Comparison of ENCODE assay signal across 18 cellular contexts in genomic region chr5:142696379-142696778, GRCh38. TPM values are rescaled to one million over a fixed set of nuclear protein-coding genes. Genes with fewer than 3 reads are reported as not detected.
A peak's percentile ranks its signal among the peaks of the same experiment; 100 is the strongest.
DNase-seq lines count a peak whose midpoint lies in the region; ATAC-seq and TF ChIP-seq lines count a peak whose summit lies in the region.
"Had no signal": no experiment of that assay in that cellular context is flagged by ENCODE, and none has a peak within 500 bp of the region (broad histone marks: within the 10 kb centered on the region; RNA-seq: fewer than 3 reads in every experiment).

No MANE protein-coding gene starts in this region.

- no peaks in the 10 kb centered on the region for H3K36me3 ChIP-seq in A673 (ENCODE audit: insufficient read depth, low read length, poor library complexity, severe bottlenecking)
- H3K36me3 ChIP-seq in ascending aorta = no peaks in the 10 kb centered on the region
- no peaks in the 10 kb centered on the region for H3K36me3 ChIP-seq in smooth muscle cell (ENCODE audit: low read depth)
- H3K36me3 ChIP-seq: BLaER1 had no signal

- no peak overlapping the region for H2AFZ ChIP-seq in smooth muscle cell (ENCODE audit: low read depth)

- BruUV-seq in A673 (replicated peaks; lab: Mats Ljungman, UMichigan) = no TSS peak

- H3K27me3 ChIP-seq in A673 (replicated peaks; ENCODE audit: insufficient read depth, low read depth, low read length, poor library complexity) (no peaks in the 10 kb centered on the region), ascending aorta (no peaks in the 10 kb centered on the region), right cardiac atrium (ENCODE audit: control insufficient read depth, insufficient read depth) (no peaks in the 10 kb centered on the region), smooth muscle cell (ENCODE audit: low read depth) (no peaks in the 10 kb centered on the region)
- no peaks in the 10 kb centered on the region for H3K27me3 ChIP-seq in CD4-positive, alpha-beta T cell (ENCODE audit: control insufficient read depth, insufficient read depth, low read length)
- H3K27me3 ChIP-seq: BLaER1 had no signal

- no peak overlapping the region for H3K9ac ChIP-seq in smooth muscle cell (ENCODE audit: low read depth)
- H3K9ac ChIP-seq: BLaER1 had no signal

- H4K20me1 ChIP-seq in smooth muscle cell (ENCODE audit: low read depth) = no peaks in the 10 kb centered on the region
- H4K20me1 ChIP-seq: BLaER1 had no signal

- no peaks in the 10 kb centered on the region for H3K27me3 Mint-ChIP-seq in CD4-positive, alpha-beta T cell

- H3K4me1 Mint-ChIP-seq in CD4-positive, alpha-beta T cell (ENCODE audit: low read depth) = no peaks in the 10 kb centered on the region
- H3K4me1 Mint-ChIP-seq: CD8-positive, alpha-beta memory T cell had no signal

- POLR2A ChIA-PET in A673 (lab: Charles Lee; ENCODE audit: low non-redundant PET) = no interaction called here
- POLR2A ChIA-PET in CD4-positive, alpha-beta T cell (lab: Charles Lee) = no interaction called here

- H3K4me3 ChIP-seq in A673 (ENCODE audit: low read depth, low read length, poor library complexity, severe bottlenecking) (no peak overlapping the region), ascending aorta (no peak overlapping the region), right cardiac atrium (ENCODE audit: low read length) (peak overlapping the region; percentile 54), smooth muscle cell (no peak overlapping the region)
- H3K4me3 ChIP-seq: A549, BLaER1 had no signal

- DNase-seq in A673 (ENCODE audit: low spot score) = no peak
- peak in 1 of 2 donors; percentile 37 for DNase-seq in ascending aorta (ENCODE audit: low spot score in 2 of 2)
- DNase-seq in right cardiac atrium = no peak
- no peak for DNase-seq in smooth muscle cell (lab: John Stamatoyannopoulos, UW; ENCODE audit: unreplicated experiment)
- no peak for DNase-seq in NCI-H128 (lab: John Stamatoyannopoulos, UW; ENCODE audit: unreplicated experiment)
- no peak for DNase-seq in CD4-positive, alpha-beta T cell
- no peak for DNase-seq in GOT3 (lab: John Stamatoyannopoulos, UW)
- DNase-seq: CD8-positive, alpha-beta memory T cell; HFFc6; KG1; NCI-H1105 treated with DMSO at 0.1 percent for 48 hours; NCI-H1694 treated with DMSO at 0.1 percent for 48 hours; NCI-H510A treated with DMSO at 0.1 percent for 48 hours; NCI-H774 had no signal

- no peaks in the 10 kb centered on the region for H3K9me3 Mint-ChIP-seq in CD4-positive, alpha-beta T cell
- H3K9me3 Mint-ChIP-seq: CD8-positive, alpha-beta memory T cell; HFFc6 had no signal

- H3K36me3 Mint-ChIP-seq in CD4-positive, alpha-beta T cell (ENCODE audit: low read depth) = no peaks in the 10 kb centered on the region
- H3K36me3 Mint-ChIP-seq: CD8-positive, alpha-beta memory T cell had no signal

- intact Hi-C loops in A673 (cut with micrococcal nuclease; ENCODE audit: unreplicated experiment) = loop anchor here (5.0 kb wide), 2 partner anchors 379 to 704 kb away; no protein-coding TSS in a partner anchor
- intact Hi-C loops in ascending aorta (cut with DNase I) = loop anchor here (5.0 to 10.0 kb wide), 2 partner anchors 539 to 702 kb away; no protein-coding TSS in a partner anchor
- intact Hi-C loops in right cardiac atrium (cut with DNase I) = loop anchor here (5.0 to 10.0 kb wide), 6 partner anchors 39 to 549 kb away; no protein-coding TSS in a partner anchor
- intact Hi-C loops in CD4-positive, alpha-beta T cell (cut with DNase I, micrococcal nuclease) = loop anchor here (10.0 kb wide), 2 partner anchors 392 to 1002 kb away; no protein-coding TSS in a partner anchor

- H3K4me2 ChIP-seq in smooth muscle cell = no peak overlapping the region
- H3K4me2 ChIP-seq: A549, BLaER1 had no signal

- peak overlapping the region; percentile 80 for H3K27ac ChIP-seq in A673 (ENCODE audit: low read depth, low read length, poor library complexity, severe bottlenecking)
- H3K27ac ChIP-seq in ascending aorta = peak overlapping the region; percentile 69 to 73
- H3K27ac ChIP-seq in right cardiac atrium (ENCODE audit: low read length) = peak overlapping the region; percentile 18
- H3K27ac ChIP-seq in smooth muscle cell (ENCODE audit: low read depth) = peak overlapping the region; percentile 72
- no peak overlapping the region for H3K27ac ChIP-seq in CD4-positive, alpha-beta T cell (ENCODE audit: low read depth, low read length)
- H3K27ac ChIP-seq: A549, BLaER1 had no signal

- 55% methylated on average over 3 of the region's 3 CpGs for WGBS in right cardiac atrium
- WGBS in smooth muscle cell (ENCODE audit: low lambda C conversion rate) = 100% methylated on average over 3 of the region's 3 CpGs

- H3K9me3 ChIP-seq in A673 (ENCODE audit: low read depth, low read length, poor library complexity, severe bottlenecking) (no peaks in the 10 kb centered on the region), ascending aorta (no peaks in the 10 kb centered on the region), right cardiac atrium (ENCODE audit: control insufficient read depth, low read length) (no peaks in the 10 kb centered on the region), smooth muscle cell (replicated peaks; ENCODE audit: low read depth) (no peaks in the 10 kb centered on the region)
- H3K9me3 ChIP-seq in CD4-positive, alpha-beta T cell (ENCODE audit: control insufficient read depth, low read length) = no peaks in the 10 kb centered on the region
- H3K9me3 ChIP-seq: A549, BLaER1 had no signal

- CTCF ChIA-PET in A673 (lab: Charles Lee) = interaction anchor here (1.1 to 4.5 kb wide), 3 partner anchors 41 to 145 kb away, joined by 5 to 75 read pairs (median 11); no protein-coding TSS in a partner anchor
- CTCF ChIA-PET in CD4-positive, alpha-beta T cell (lab: Charles Lee) = interaction anchor here (1.2 kb wide), 1 partner anchor 17 kb away, joined by 3 read pairs; no protein-coding TSS in a partner anchor

- TF ChIP-seq CTCF in A673 (conservative IDR thresholded peaks at IDR 0.05; ENCODE audit: low read depth, low read length) (no peak), ascending aorta (IDR thresholded peaks at IDR 0.05) (no peak), smooth muscle cell (IDR thresholded peaks at IDR 0.05; ENCODE audit: borderline replicate concordance, insufficient read depth, poor library complexity, severe bottlenecking) (no peak)
- TF ChIP-seq CTCF in CD4-positive, alpha-beta T cell (IDR thresholded peaks at IDR 0.05) = no peak

- no peaks in the 10 kb centered on the region for H3K79me2 ChIP-seq in smooth muscle cell (ENCODE audit: low read depth)

- H3K4me1 ChIP-seq in A673 (ENCODE audit: insufficient read depth, low read length, poor library complexity, severe bottlenecking) (peaks cover 44% of the 10 kb centered on the region), ascending aorta (peaks cover 3 to 30% of the 10 kb centered on the region in 2 donors), right cardiac atrium (ENCODE audit: control insufficient read depth, insufficient read depth, low read length) (peaks cover 8% of the 10 kb centered on the region), smooth muscle cell (ENCODE audit: low read depth) (peaks cover 10% of the 10 kb centered on the region)

- H3K27ac Mint-ChIP-seq in CD4-positive, alpha-beta T cell = no peak overlapping the region

- no peak for ATAC-seq in right cardiac atrium
- no peak for ATAC-seq in CD4-positive, alpha-beta T cell (ENCODE audit: poor library complexity)
- no peak for ATAC-seq in HG03469 (IDR thresholded peaks at IDR 0.05; ENCODE audit: unreplicated experiment)
- ATAC-seq: A549 had no signal

- H3K4me3 Mint-ChIP-seq in CD4-positive, alpha-beta T cell = no peak overlapping the region
- H3K4me3 Mint-ChIP-seq: CD8-positive, alpha-beta memory T cell had no signal

- peaks cover 3% of the 10 kb centered on the region for H3F3A ChIP-seq in smooth muscle cell (ENCODE audit: low read depth)

RNA-seq across cellular contexts. Expression of gene FGF1, which starts 10.5 kb away (rescaled TPM):
- total RNA-seq in A673 (2021) (0.71 and 2.3 TPM in 2 replicates), ascending aorta (23.5 TPM), right cardiac atrium (10 to 100 TPM; 23.1 to 39.2 (median 30.0) TPM), smooth muscle cell (36.5 and 111 TPM in 2 replicates)
- polyA plus RNA-seq in right cardiac atrium (25.0 TPM), smooth muscle cell (50.2 and 91.7 TPM in 2 replicates)
- total RNA-seq in CD4-positive, alpha-beta T cell = not detected
- total RNA-seq: CD8-positive, alpha-beta memory T cell; HT-29 had no signal
- polyA plus RNA-seq: CD8-positive, alpha-beta memory T cell had no signal
